ENCODE assay signal across 18 cellular contexts in genomic region chr14:75291331-75291730, GRCh38. TPM values are rescaled to one million over a fixed set of nuclear protein-coding genes. Genes with fewer than 3 reads are reported as not detected.
DNase-seq lines count a peak whose midpoint lies in the region; ATAC-seq and TF ChIP-seq lines count a peak whose summit lies in the region.
"Had no signal": no experiment of that assay in that cellular context is flagged by ENCODE, and none has a peak within 500 bp of the region (broad histone marks: within the 10 kb centered on the region; RNA-seq: fewer than 3 reads in every experiment).

No MANE protein-coding gene starts in this region.

- H3K27ac ChIP-seq in CD8-positive, alpha-beta memory T cell (ENCODE audit: low read depth, low read length): no peak overlapping the region
- H3K27ac ChIP-seq in suprapubic skin: no peak overlapping the region
- H3K27ac ChIP-seq: C4-2B, KMS-11 had no signal

- TF ChIP-seq POLR2A in suprapubic skin (IDR thresholded peaks at IDR 0.05): no peak

- 85% methylated on average over 5 of the region's 5 CpGs for WGBS in suprapubic skin

- no peaks in the 10 kb centered on the region for H3K9me3 Mint-ChIP-seq in CD8-positive, alpha-beta memory T cell
- H3K9me3 Mint-ChIP-seq in chondrocyte (ENCODE audit: low read depth): no peaks in the 10 kb centered on the region

- TF ChIP-seq EP300 in suprapubic skin (IDR thresholded peaks at IDR 0.05): no peak

- peak overlapping the region in 5 of 8 donors; percentile 45 to 76 (median 66) for H3K27ac Mint-ChIP-seq in CD8-positive, alpha-beta memory T cell
- peak overlapping the region; percentile 34 for H3K27ac Mint-ChIP-seq in T-helper 17 cell
- H3K27ac Mint-ChIP-seq in chondrocyte (ENCODE audit: unreplicated experiment): no peak overlapping the region

- H3K4me1 Mint-ChIP-seq in CD8-positive, alpha-beta memory T cell: peaks cover 20 to 24% (median 21%) of the 10 kb centered on the region in 3 donors
- peaks cover 14% of the 10 kb centered on the region for H3K4me1 Mint-ChIP-seq in T-helper 17 cell
- peaks cover 23% of the 10 kb centered on the region for H3K4me1 Mint-ChIP-seq in chondrocyte (ENCODE audit: low read depth)

- H3K27me3 ChIP-seq in CD8-positive, alpha-beta memory T cell (ENCODE audit: insufficient read depth, low read length, poor library complexity, severe bottlenecking): no peaks in the 10 kb centered on the region
- H3K27me3 ChIP-seq in suprapubic skin: no peaks in the 10 kb centered on the region

- no peaks in the 10 kb centered on the region for H3K36me3 Mint-ChIP-seq in CD8-positive, alpha-beta memory T cell
- H3K36me3 Mint-ChIP-seq in T-helper 17 cell (ENCODE audit: low read depth): peaks cover 1% of the 10 kb centered on the region
- H3K36me3 Mint-ChIP-seq in chondrocyte (ENCODE audit: low read depth): no peaks in the 10 kb centered on the region

- H3K4me3 ChIP-seq in CD8-positive, alpha-beta memory T cell (ENCODE audit: low read length): no peak overlapping the region
- no peak overlapping the region for H3K4me3 ChIP-seq in suprapubic skin

- POLR2A ChIA-PET in CD8-positive, alpha-beta memory T cell (lab: Charles Lee): no interaction called here

- H3K4me3 Mint-ChIP-seq in CD8-positive, alpha-beta memory T cell: no peak overlapping the region
- H3K4me3 Mint-ChIP-seq in T-helper 17 cell (no peak overlapping the region), chondrocyte (ENCODE audit: unreplicated experiment) (no peak overlapping the region)

- ATAC-seq in T-helper 17 cell (no peak), GM21381 (IDR thresholded peaks at IDR 0.05; ENCODE audit: unreplicated experiment) (no peak)
- ATAC-seq: PC-3, SK-N-SH treated with all-trans-retinoic acid at 6 μM for 48 hours had no signal

- TF ChIP-seq CTCF in suprapubic skin (IDR thresholded peaks at IDR 0.05) (no peak), chondrocyte (IDR thresholded peaks at IDR 0.05) (no peak)

- H3K27me3 Mint-ChIP-seq in CD8-positive, alpha-beta memory T cell: peaks cover 9 to 14% of the 10 kb centered on the region in 2 donors
- peaks cover 18% of the 10 kb centered on the region for H3K27me3 Mint-ChIP-seq in T-helper 17 cell
- H3K27me3 Mint-ChIP-seq in chondrocyte (ENCODE audit: low read depth): no peaks in the 10 kb centered on the region

- peak in 1 of 5 donors; percentile 8 for DNase-seq in CD8-positive, alpha-beta memory T cell
- no peak for DNase-seq in T-helper 17 cell
- peak; percentile 60 for DNase-seq in mesenteric fat pad (ENCODE audit: low spot score)
- DNase-seq in suprapubic skin (ENCODE audit: low spot score in 2 of 2): peak; percentile 32 to 37
- no peak for DNase-seq in DMS153 (lab: John Stamatoyannopoulos, UW)
- no peak for DNase-seq in chondrocyte (ENCODE audit: low spot score)
- DNase-seq: H7; MM.1S; NCI-H2029; NCI-H446; NCI-H526; NCI-H82; NK-92 treated with Interleukin-12 subunit alpha and Interleukin-12 subunit beta, amount 100 ng/mL, for 24 hours; PC-3 had no signal

- CTCF ChIA-PET in CD8-positive, alpha-beta memory T cell (lab: Charles Lee): interaction anchor here (1.2 to 1.9 kb wide), 3 partner anchors 10 to 32 kb away, joined by 3 to 5 read pairs (median 4); no protein-coding TSS in a partner anchor

- no peaks in the 10 kb centered on the region for H3K9me3 ChIP-seq in CD8-positive, alpha-beta memory T cell (ENCODE audit: low read length)
- H3K9me3 ChIP-seq in T-helper 17 cell (ENCODE audit: control insufficient read depth, low read length, poor library complexity, severe bottlenecking): no peaks in the 10 kb centered on the region
- H3K9me3 ChIP-seq in suprapubic skin: no peaks in the 10 kb centered on the region

- H3K4me1 ChIP-seq in CD8-positive, alpha-beta memory T cell (ENCODE audit: insufficient read depth, low read length): peaks cover 25% of the 10 kb centered on the region
- H3K4me1 ChIP-seq in suprapubic skin: peaks cover 20% of the 10 kb centered on the region

- H3K36me3 ChIP-seq in CD8-positive, alpha-beta memory T cell (ENCODE audit: insufficient read depth, low read length): no peaks in the 10 kb centered on the region
- no peaks in the 10 kb centered on the region for H3K36me3 ChIP-seq in suprapubic skin

RNA-seq across cellular contexts. Expression of gene FOS, which starts 12.7 kb away (rescaled TPM):
- total RNA-seq in CD8-positive, alpha-beta memory T cell: 10 to 100 TPM; 15.2 to 16.8 TPM
- polyA plus RNA-seq in CD8-positive, alpha-beta memory T cell: 768 TPM
- total RNA-seq in T-helper 17 cell: 1,000 to 10,000 TPM; 2,179 to 4,074 TPM
- 1,900 TPM for total RNA-seq in mesenteric fat pad
- 1,000 to 10,000 TPM; 2,120 to 3,987 (median 3,212) TPM for total RNA-seq in suprapubic skin
- 116 to 175 TPM (median 152 TPM) in 3 replicates for total RNA-seq in chondrocyte

Comparison
In these comparisons a context has a peak if more than half of its experiments do, and no peak if none do; other contexts are left out.
1. DNase-seq: peak in mesenteric fat pad (single experiment) and suprapubic skin (2 of 2); none in T-helper 17 cell (0 of 3), DMS153 (single experiment) and chondrocyte (single experiment).
2. RNA of gene FOS, which starts 12.7 kb away (total RNA-seq): 2,179 to 4,074 TPM in T-helper 17 cell, 2,120 to 3,987 TPM in suprapubic skin and 1,900 TPM in mesenteric fat pad (single experiment); 116 to 175 TPM in chondrocyte and 15.2 to 16.8 TPM in CD8-positive, alpha-beta memory T cell; every median in the first group is over 10 times any median in the second.